ENCODE assay signal across 10 cellular contexts in the genomic region with DNA sequence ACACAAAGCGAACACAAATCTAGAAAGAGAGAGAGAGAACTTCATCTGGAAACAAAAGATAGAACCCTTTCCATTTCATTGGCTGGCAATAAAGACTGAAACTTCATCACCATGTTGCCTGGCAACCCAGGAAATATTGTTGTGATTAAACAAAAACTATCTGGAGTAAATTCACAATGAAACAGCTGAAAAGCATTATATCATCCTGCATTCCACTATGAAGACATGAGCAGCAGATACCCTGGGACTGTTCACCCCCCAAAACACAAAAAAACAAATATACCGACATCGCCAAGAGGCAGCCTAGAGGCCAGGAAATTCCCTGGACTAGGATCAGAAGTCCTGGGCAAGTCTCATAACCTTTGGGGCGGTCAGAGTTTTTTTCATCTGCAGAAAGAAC.
A peak's percentile ranks its signal among the peaks of the same experiment; 100 is the strongest.
DNase-seq lines count a peak whose midpoint lies in the region; ATAC-seq, FAIRE-seq and TF ChIP-seq lines count a peak whose summit lies in the region.
"Had no signal": no experiment of that assay in that cellular context is flagged by ENCODE, and none has a peak within 500 bp of the region (broad histone marks: within the 10 kb centered on the region; RNA-seq: fewer than 3 reads in every experiment).

No MANE protein-coding gene starts in this region.

- 32% methylated on average over 4 of the region's 4 CpGs for WGBS in right cardiac atrium
- 92% methylated on average over 4 of the region's 4 CpGs for WGBS in smooth muscle cell (ENCODE audit: low lambda C conversion rate)

- H3K27me3 ChIP-seq in right cardiac atrium (ENCODE audit: control insufficient read depth, insufficient read depth): no peaks in the 10 kb centered on the region
- no peaks in the 10 kb centered on the region for H3K27me3 ChIP-seq in smooth muscle cell (ENCODE audit: low read depth)

- no peak for FAIRE-seq in GM19239 (lab: Jason Lieb, UNC)
- FAIRE-seq: TTC549 had no signal

- H3K4me2 ChIP-seq in smooth muscle cell: no peak overlapping the region

- no peak overlapping the region for H2AFZ ChIP-seq in smooth muscle cell (ENCODE audit: low read depth)

- no peak overlapping the region for H3K4me3 ChIP-seq in astrocyte of the spinal cord (ENCODE audit: low read depth, low read length)
- H3K4me3 ChIP-seq in right cardiac atrium (ENCODE audit: low read length): no peak overlapping the region
- H3K4me3 ChIP-seq in smooth muscle cell: no peak overlapping the region

- H3K4me1 ChIP-seq in right cardiac atrium (ENCODE audit: control insufficient read depth, insufficient read depth, low read length) (peaks cover 2% of the 10 kb centered on the region), smooth muscle cell (ENCODE audit: low read depth) (no peaks in the 10 kb centered on the region)

- no peaks in the 10 kb centered on the region for H3F3A ChIP-seq in smooth muscle cell (ENCODE audit: low read depth)

- H3K79me2 ChIP-seq in smooth muscle cell (ENCODE audit: low read depth): no peaks in the 10 kb centered on the region

- DNase-seq in GM04503 (ENCODE audit: low read depth): peak; percentile 41
- DNase-seq in astrocyte of the spinal cord (ENCODE audit: low read depth, low spot score): peak; percentile 67
- peak in 1 of 3 donors; percentile 42 for DNase-seq in right cardiac atrium
- DNase-seq in smooth muscle cell (lab: John Stamatoyannopoulos, UW; ENCODE audit: unreplicated experiment): no peak
- no peak for DNase-seq in NCI-H2196 treated with DMSO at 0.1 percent for 48 hours (lab: John Stamatoyannopoulos, UW; ENCODE audit: unreplicated experiment)
- no peak for DNase-seq in stimulated activated CD4-positive, alpha-beta T cell treated with anti-CD3 and anti-CD28 coated beads, Interleukin-12 subunit alpha, Interleukin-12 subunit beta, amount 100 ng/mL, for 4 hours
- no peak for DNase-seq in GM19239 (ENCODE audit: insufficient read length, low spot score)
- DNase-seq: NCI-H510A had no signal

- no peaks in the 10 kb centered on the region for H3K36me3 ChIP-seq in smooth muscle cell (ENCODE audit: low read depth)

- H3K9ac ChIP-seq in smooth muscle cell (ENCODE audit: low read depth): no peak overlapping the region

- in situ Hi-C loops in astrocyte of the spinal cord (cut with HindIII; ENCODE audit: low sequenced_read_pairs): no loop called here

- intact Hi-C loops in right cardiac atrium (cut with DNase I): no loop called here

- ATAC-seq in right cardiac atrium (peak; percentile 76 to 85), HG02678 (IDR thresholded peaks at IDR 0.05; ENCODE audit: unreplicated experiment) (no peak)

- H3K27ac ChIP-seq in right cardiac atrium (ENCODE audit: low read length) (no peak overlapping the region), smooth muscle cell (ENCODE audit: low read depth) (peak overlapping the region; percentile 49)

- H3K9me3 ChIP-seq in right cardiac atrium (ENCODE audit: control insufficient read depth, low read length) (no peaks in the 10 kb centered on the region), smooth muscle cell (replicated peaks; ENCODE audit: low read depth) (no peaks in the 10 kb centered on the region)

- TF ChIP-seq CTCF in astrocyte of the spinal cord (IDR thresholded peaks at IDR 0.05; ENCODE audit: low read depth, low read length) (no peak), smooth muscle cell (IDR thresholded peaks at IDR 0.05; ENCODE audit: borderline replicate concordance, insufficient read depth, poor library complexity, severe bottlenecking) (no peak)

- no peaks in the 10 kb centered on the region for H4K20me1 ChIP-seq in smooth muscle cell (ENCODE audit: low read depth)

Comparison
In these comparisons a context has a peak if more than half of its experiments do, and no peak if none do; other contexts are left out.
1. DNase-seq: peak in GM04503 (single experiment) and astrocyte of the spinal cord (single experiment); none in smooth muscle cell (single experiment), NCI-H2196 treated with DMSO at 0.1 percent for 48 hours (single experiment), stimulated activated CD4-positive, alpha-beta T cell treated with anti-CD3 and anti-CD28 coated beads, Interleukin-12 subunit alpha, Interleukin-12 subunit beta, amount 100 ng/mL, for 4 hours (single experiment) and GM19239 (single experiment).